ENCODE assay signal across 12 cellular contexts in genomic region chr1:10904396-10905358, GRCh38.
DNase-seq lines count a peak whose midpoint lies in the region; ATAC-seq and TF ChIP-seq lines count a peak whose summit lies in the region.
"Had no signal": no experiment of that assay in that cellular context is flagged by ENCODE, and none has a peak within 500 bp of the region (broad histone marks: within the 10 kb centered on the region; RNA-seq: fewer than 3 reads in every experiment).

No MANE protein-coding gene starts in this region.

- no peaks in the 10 kb centered on the region for H3K9me3 Mint-ChIP-seq in activated T-cell treated with anti-CD3 and anti-CD28 coated beads, Interleukin-2, amount 50 U/mL, for 4 hours
- no peaks in the 10 kb centered on the region for H3K9me3 Mint-ChIP-seq in effector memory CD8-positive, alpha-beta T cell
- no peaks in the 10 kb centered on the region for H3K9me3 Mint-ChIP-seq in stimulated activated effector memory CD8-positive, alpha-beta T cell treated with anti-CD3 and anti-CD28 coated beads, Interleukin-12 subunit alpha, Interleukin-12 subunit beta, amount 100 ng/mL, for 72 hours

- peak; percentile 13 to 21 for ATAC-seq in activated T-cell treated with anti-CD3 and anti-CD28 coated beads, Interleukin-2, amount 50 U/mL, for 4 hours
- peak; percentile 30 for ATAC-seq in SK-N-SH treated with all-trans-retinoic acid at 6 μM for 48 hours
- ATAC-seq in effector memory CD8-positive, alpha-beta T cell (replicated peaks): peak; percentile 76
- ATAC-seq in stimulated activated effector memory CD8-positive, alpha-beta T cell treated with anti-CD3 and anti-CD28 coated beads, Interleukin-12 subunit alpha, Interleukin-12 subunit beta, amount 100 ng/mL, for 72 hours: peak; percentile 46
- ATAC-seq in GM21447 (IDR thresholded peaks at IDR 0.05; ENCODE audit: unreplicated experiment): no peak
- ATAC-seq: gastroesophageal sphincter had no signal

- peak overlapping the region; percentile 35 for H3K4me3 Mint-ChIP-seq in activated T-cell treated with anti-CD3 and anti-CD28 coated beads, Interleukin-2, amount 50 U/mL, for 4 hours
- H3K4me3 Mint-ChIP-seq in effector memory CD8-positive, alpha-beta T cell: peak overlapping the region; percentile 49 to 63
- peak overlapping the region; percentile 52 for H3K4me3 Mint-ChIP-seq in stimulated activated effector memory CD8-positive, alpha-beta T cell treated with anti-CD3 and anti-CD28 coated beads, Interleukin-12 subunit alpha, Interleukin-12 subunit beta, amount 100 ng/mL, for 72 hours

- H3K27ac Mint-ChIP-seq in effector memory CD8-positive, alpha-beta T cell: peak overlapping the region; percentile 4 to 84
- peak overlapping the region; percentile 89 for H3K27ac Mint-ChIP-seq in stimulated activated effector memory CD8-positive, alpha-beta T cell treated with anti-CD3 and anti-CD28 coated beads, Interleukin-12 subunit alpha, Interleukin-12 subunit beta, amount 100 ng/mL, for 72 hours

- peaks cover 2% of the 10 kb centered on the region for H3K27me3 Mint-ChIP-seq in activated T-cell treated with anti-CD3 and anti-CD28 coated beads, Interleukin-2, amount 50 U/mL, for 4 hours (ENCODE audit: low read depth)
- peaks cover 0 to 8% of the 10 kb centered on the region in 2 donors for H3K27me3 Mint-ChIP-seq in effector memory CD8-positive, alpha-beta T cell

- no peak for DNase-seq in activated T-cell treated with anti-CD3 and anti-CD28 coated beads, Interleukin-2, amount 50 U/mL, for 4 hours
- no peak for DNase-seq in activated T-cell treated with anti-CD3 and anti-CD28 coated beads for 4 hours
- peak in 1 of 3 experiments; percentile 26 for DNase-seq in effector memory CD8-positive, alpha-beta T cell
- no peak for DNase-seq in stimulated activated effector memory CD8-positive, alpha-beta T cell treated with anti-CD3 and anti-CD28 coated beads, Interleukin-12 subunit alpha, Interleukin-12 subunit beta, amount 100 ng/mL, for 72 hours (ENCODE audit: low spot score in 2 of 2)
- no peak for DNase-seq in DMS79 treated with DMSO at 0.1 percent for 48 hours (lab: John Stamatoyannopoulos, UW)
- DNase-seq in NCI-H2171 (lab: John Stamatoyannopoulos, UW): no peak
- DNase-seq: ACHN, GDM1, mesendoderm had no signal

- no peaks in the 10 kb centered on the region for H3K36me3 Mint-ChIP-seq in activated T-cell treated with anti-CD3 and anti-CD28 coated beads, Interleukin-2, amount 50 U/mL, for 4 hours (ENCODE audit: insufficient read depth)
- no peaks in the 10 kb centered on the region for H3K36me3 Mint-ChIP-seq in effector memory CD8-positive, alpha-beta T cell (ENCODE audit: insufficient read depth)
- no peaks in the 10 kb centered on the region for H3K36me3 Mint-ChIP-seq in stimulated activated effector memory CD8-positive, alpha-beta T cell treated with anti-CD3 and anti-CD28 coated beads, Interleukin-12 subunit alpha, Interleukin-12 subunit beta, amount 100 ng/mL, for 72 hours

- peaks cover 27% of the 10 kb centered on the region for H3K4me1 Mint-ChIP-seq in activated T-cell treated with anti-CD3 and anti-CD28 coated beads, Interleukin-2, amount 50 U/mL, for 4 hours (ENCODE audit: low read depth)
- peaks cover 12 to 16% of the 10 kb centered on the region in 2 donors for H3K4me1 Mint-ChIP-seq in effector memory CD8-positive, alpha-beta T cell (ENCODE audit: low read depth in 2 of 2)
- peaks cover 24% of the 10 kb centered on the region for H3K4me1 Mint-ChIP-seq in stimulated activated effector memory CD8-positive, alpha-beta T cell treated with anti-CD3 and anti-CD28 coated beads, Interleukin-12 subunit alpha, Interleukin-12 subunit beta, amount 100 ng/mL, for 72 hours

TF ChIP-seq in SK-N-SH treated with all-trans-retinoic acid at 6 μM for 48 hours, 23 proteins besides CTCF, POLR2A, EP300 and RAD21 (continues in another document):
- TF ChIP-seq SNAI2 (CRISPR knock-in tag; IDR thresholded peaks at IDR 0.05) (no peak), ZNF565 (CRISPR knock-in tag; conservative IDR thresholded peaks at IDR 0.05; ENCODE audit: low read depth) (no peak), TSHZ2 (CRISPR knock-in tag; IDR thresholded peaks at IDR 0.05) (0 out of 2 replicates have a peak, but pooled peaks have one; percentile 52), TOX (CRISPR knock-in tag; IDR thresholded peaks at IDR 0.05; ENCODE audit: borderline replicate concordance) (no peak), CSRNP3 (CRISPR knock-in tag; IDR thresholded peaks at IDR 0.05) (no peak), CREB5 (CRISPR knock-in tag; IDR thresholded peaks at IDR 0.05; ENCODE audit: low read depth) (no peak), CSDC2 (CRISPR knock-in tag; IDR thresholded peaks at IDR 0.05) (no peak), ZNF8 (CRISPR knock-in tag; IDR thresholded peaks at IDR 0.05) (no peak), ARNTL (CRISPR knock-in tag; IDR thresholded peaks at IDR 0.05; ENCODE audit: borderline replicate concordance, low read depth) (no peak), RARB (CRISPR knock-in tag; IDR thresholded peaks at IDR 0.05) (no peak), PATZ1 (CRISPR knock-in tag; IDR thresholded peaks at IDR 0.05; ENCODE audit: borderline replicate concordance) (peak; percentile 71; the same call in 1 of the 2 replicates), ZFP3 (CRISPR knock-in tag; IDR thresholded peaks at IDR 0.05) (no peak), ISL1 (CRISPR knock-in tag; IDR thresholded peaks at IDR 0.05) (peak; percentile 84), ESRRG (CRISPR knock-in tag; IDR thresholded peaks at IDR 0.05) (no peak), BACH2 (CRISPR knock-in tag; IDR thresholded peaks at IDR 0.05; ENCODE audit: borderline replicate concordance) (no peak)
